Comparison of ENCODE assay signal across 8 cellular contexts in the genomic region with DNA sequence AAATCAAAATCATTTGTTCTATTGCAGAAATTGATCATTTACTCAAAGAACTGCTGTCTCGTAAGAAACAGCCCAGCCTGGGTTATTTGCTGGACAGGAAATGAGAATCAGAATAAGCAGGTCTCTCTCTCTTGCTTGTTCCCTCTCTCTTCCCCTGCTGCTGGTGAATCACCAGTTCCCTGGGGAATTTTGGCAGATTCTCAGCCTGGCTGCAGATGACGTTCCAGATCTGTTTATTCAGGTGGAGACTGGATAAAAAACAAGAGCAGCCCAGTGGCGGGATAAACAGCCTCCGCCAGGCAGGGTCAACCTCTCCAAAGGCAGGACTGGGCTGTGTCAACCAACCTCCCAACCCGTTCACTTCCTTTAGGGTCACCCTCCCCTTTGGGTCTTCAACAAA.
DNase-seq lines count a peak whose midpoint lies in the region; ATAC-seq, FAIRE-seq and TF ChIP-seq lines count a peak whose summit lies in the region.

No MANE protein-coding gene starts in this region.

- H3K79me2 ChIP-seq in endothelial cell of umbilical vein (ENCODE audit: control insufficient read depth, insufficient read depth, low read length), result peaks cover 31% of the 10 kb centered on the region

- dilution Hi-C loops in endothelial cell of umbilical vein (cut with MboI; ENCODE audit: extremely low pct_ligation_motif_present, low sequenced_read_pairs), result no loop called here

- H3K9me1 ChIP-seq in endothelial cell of umbilical vein (replicated peaks; ENCODE audit: control insufficient read depth, extremely low read depth, insufficient read depth, low read length), result no peaks in the 10 kb centered on the region

- no peak overlapping the region for H2AFZ ChIP-seq in endothelial cell of umbilical vein (ENCODE audit: low read depth, low read length)

- no peaks in the 10 kb centered on the region for H4K20me1 ChIP-seq in endothelial cell of umbilical vein (replicated peaks; ENCODE audit: control insufficient read depth, extremely low read depth, insufficient read depth, low read length)

- H3K9me3 Mint-ChIP-seq in CD4-positive, alpha-beta memory T cell, result peaks cover 0 to 6% (median under 1%) of the 10 kb centered on the region in 8 donors

- H3K36me3 Mint-ChIP-seq in CD4-positive, alpha-beta memory T cell, result peaks cover 30 to 31% of the 10 kb centered on the region in 2 donors

- H3K4me3 Mint-ChIP-seq in CD4-positive, alpha-beta memory T cell, result no peak overlapping the region

- peaks cover 23% of the 10 kb centered on the region for H3K4me1 ChIP-seq in endothelial cell of umbilical vein (ENCODE audit: control insufficient read depth, extremely low read depth, insufficient read depth, low read length)
- peaks cover 11% of the 10 kb centered on the region for H3K4me1 ChIP-seq in CD4-positive, alpha-beta memory T cell (ENCODE audit: insufficient read depth, low read length)

- H3K4me1 Mint-ChIP-seq in CD4-positive, alpha-beta memory T cell, result peaks cover 48 to 87% (median 69%) of the 10 kb centered on the region in 4 donors

- no peaks in the 10 kb centered on the region for H3K27me3 Mint-ChIP-seq in CD4-positive, alpha-beta memory T cell

- peak; percentile 92 for FAIRE-seq in endothelial cell of umbilical vein (lab: Jason Lieb, UNC)

- peak overlapping the region; percentile 94 for H3K27ac ChIP-seq in endothelial cell of umbilical vein (ENCODE audit: insufficient read depth, low read depth, low read length)
- H3K27ac ChIP-seq in CD4-positive, alpha-beta memory T cell (ENCODE audit: low read depth, low read length), result no peak overlapping the region

- CTCF ChIA-PET in endothelial cell of umbilical vein (lab: Charles Lee), result interaction anchor here (1.1 to 2.3 kb wide), 5 partner anchors 14 to 50 kb away, joined by 4 to 13 read pairs (median 7); no protein-coding TSS in a partner anchor
- CTCF ChIA-PET in CD4-positive, alpha-beta memory T cell (lab: Charles Lee; ENCODE audit: partially characterized antibody), result interaction anchor here (1.3 to 1.4 kb wide), 3 partner anchors 21 to 40 kb away, joined by 3 to 5 read pairs (median 3); no protein-coding TSS in a partner anchor

- H3K4me3 ChIP-seq in endothelial cell of umbilical vein (replicated peaks in 1 of 3; ENCODE audit: insufficient read depth in 1 of 3, low read depth in 1 of 3, low read length in 3 of 3), result peak overlapping the region in 1 of 3 experiments; percentile 41
- no peak overlapping the region for H3K4me3 ChIP-seq in CD4-positive, alpha-beta memory T cell (ENCODE audit: low read length in 2 of 2)

- POLR2A ChIA-PET in endothelial cell of umbilical vein (lab: Charles Lee), result no interaction called here
- POLR2A ChIA-PET in CD4-positive, alpha-beta memory T cell (lab: Charles Lee; ENCODE audit: partially characterized antibody), result no interaction called here

- H3K36me3 ChIP-seq in endothelial cell of umbilical vein (ENCODE audit: control insufficient read depth in 2 of 2, extremely low read depth in 1 of 2, insufficient read depth in 2 of 2, low read length in 2 of 2), result no peaks in the 10 kb centered on the region
- H3K36me3 ChIP-seq in CD4-positive, alpha-beta memory T cell (ENCODE audit: insufficient read depth, low read length), result peaks cover 10% of the 10 kb centered on the region

- no peak for TF ChIP-seq CTCF in endothelial cell of umbilical vein (IDR thresholded peaks at IDR 0.05; ENCODE audit: extremely low read depth in 1 of 2, insufficient read depth in 1 of 2, low read depth in 1 of 2, low read length in 2 of 2)

- in situ Hi-C loops in G401 (cut with HindIII; ENCODE audit: low sequenced_read_pairs), result no loop called here

- BruUV-seq in endothelial cell of umbilical vein (replicated peaks; lab: Mats Ljungman, UMichigan), result no TSS peak

- H3K4me2 ChIP-seq in endothelial cell of umbilical vein (ENCODE audit: insufficient read depth, low read length), result peak overlapping the region; percentile 74

- H3K27me3 ChIP-seq in endothelial cell of umbilical vein (ENCODE audit: control insufficient read depth in 2 of 2, insufficient read depth in 2 of 2, low read length in 2 of 2), result no peaks in the 10 kb centered on the region
- H3K27me3 ChIP-seq in CD4-positive, alpha-beta memory T cell (ENCODE audit: insufficient read depth, low read length), result no peaks in the 10 kb centered on the region

- H3K9ac ChIP-seq in endothelial cell of umbilical vein (replicated peaks; ENCODE audit: extremely low read depth, insufficient read depth, low read length), result peak overlapping the region; percentile 75

- intact Hi-C loops in endothelial cell of umbilical vein (cut with micrococcal nuclease), result loop anchor here (1.0 kb wide), 3 partner anchors 14 to 73 kb away; a partner anchor contains a TSS
- intact Hi-C loops in CD4-positive, alpha-beta memory T cell (cut with micrococcal nuclease), result loop anchor here (5.0 kb wide), 1 partner anchor 69 kb away; no protein-coding TSS in a partner anchor

- H3K27ac Mint-ChIP-seq in CD4-positive, alpha-beta memory T cell, result no peak overlapping the region

- ATAC-seq in HG03565 (IDR thresholded peaks at IDR 0.05; ENCODE audit: unreplicated experiment) (no peak), HG02885 (IDR thresholded peaks at IDR 0.05; ENCODE audit: poor library complexity, unreplicated experiment) (no peak)

- TF ChIP-seq POLR2A in endothelial cell of umbilical vein (IDR thresholded peaks at IDR 0.05; ENCODE audit: low read depth, low read length), result peak; percentile 56

- no peaks in the 10 kb centered on the region for H3K9me3 ChIP-seq in endothelial cell of umbilical vein (replicated peaks; ENCODE audit: control insufficient read depth, insufficient read depth, low read length)
- H3K9me3 ChIP-seq in CD4-positive, alpha-beta memory T cell (ENCODE audit: control insufficient read depth in 1 of 2, low read length in 2 of 2), result no peaks in the 10 kb centered on the region

- peak; percentile 88 for DNase-seq in G401 (ENCODE audit: low spot score)
- peak; percentile 89 for DNase-seq in NCI-H748 (lab: John Stamatoyannopoulos, UW; ENCODE audit: unreplicated experiment)
- DNase-seq in endothelial cell of umbilical vein (ENCODE audit: low read depth, low spot score), result peak; percentile 100
- DNase-seq in myocyte (ENCODE audit: low read depth), result peak; percentile 95
- no peak for DNase-seq in MV-4-11 (lab: John Stamatoyannopoulos, UW)
- DNase-seq in CD4-positive, alpha-beta memory T cell, result no peak

TF ChIP-seq in endothelial cell of umbilical vein, 7 proteins besides CTCF, POLR2A, EP300 and RAD21:
- TF ChIP-seq FOS (IDR thresholded peaks at IDR 0.05; ENCODE audit: borderline replicate concordance, insufficient read depth, low read length) (peak; percentile 97), MYC (IDR thresholded peaks at IDR 0.05; ENCODE audit: low read depth, low read length) (no peak), GATA2 (IDR thresholded peaks at IDR 0.05; ENCODE audit: insufficient read depth, insufficient read length, low read depth, low read length) (peak; percentile 91), POLR2AphosphoS5 (IDR thresholded peaks at IDR 0.05; ENCODE audit: insufficient read depth, low read depth, low read length) (peak; percentile 97), EZH2 (IDR thresholded peaks at IDR 0.05; ENCODE audit: borderline replicate concordance, low read depth, low read length, severe bottlenecking) (no peak), JUN (IDR thresholded peaks at IDR 0.05; ENCODE audit: borderline replicate concordance, insufficient read depth, insufficient read length, low read depth) (peak; percentile 94)
- TF ChIP-seq, protein P1, sequence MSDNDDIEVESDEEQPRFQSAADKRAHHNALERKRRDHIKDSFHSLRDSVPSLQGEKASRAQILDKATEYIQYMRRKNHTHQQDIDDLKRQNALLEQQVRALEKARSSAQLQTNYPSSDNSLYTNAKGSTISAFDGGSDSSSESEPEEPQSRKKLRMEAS (IDR thresholded peaks at IDR 0.05; ENCODE audit: insufficient read depth, insufficient read length), result no peak
TF ChIP-seq in endothelial cell of umbilical vein: peak in this region for 4.

Comparison
In these comparisons a context has a peak if more than half of its experiments do, and no peak if none do; other contexts are left out.
1. DNase-seq: peak in G401 (single experiment), NCI-H748 (single experiment), endothelial cell of umbilical vein (single experiment) and myocyte (single experiment); none in MV-4-11 (single experiment) and CD4-positive, alpha-beta memory T cell (0 of 5).